Comparison of ENCODE assay signal across 8 cellular contexts in genomic region chr17:38509008-38509771, GRCh38.
DNase-seq lines count a peak whose midpoint lies in the region; ATAC-seq and TF ChIP-seq lines count a peak whose summit lies in the region.

No MANE protein-coding gene starts in this region.

- H2AFZ ChIP-seq in DND-41 (ENCODE audit: low read depth, low read length) = no peak overlapping the region

- H3K4me3 ChIP-seq in DND-41 (ENCODE audit: low read depth in 1 of 2, low read length in 2 of 2) = no peak overlapping the region

- H3K36me3 ChIP-seq in DND-41 (ENCODE audit: insufficient read depth, low read length) = peaks cover 34% of the 10 kb centered on the region

- no peaks in the 10 kb centered on the region for H3K79me2 ChIP-seq in DND-41 (ENCODE audit: insufficient read depth, low read length)

- H3K4me2 ChIP-seq in DND-41 (ENCODE audit: insufficient read depth, low read length) = no peak overlapping the region

- no peak overlapping the region for H3K9ac ChIP-seq in DND-41 (ENCODE audit: low read depth, low read length)

- no peak overlapping the region for H3K27ac ChIP-seq in DND-41 (ENCODE audit: low read length)
- H3K27ac ChIP-seq in cingulate gyrus (ENCODE audit: low read depth, low read length) = peak overlapping the region; percentile 29

- no peaks in the 10 kb centered on the region; the same call in 1 of the 2 replicates for H4K20me1 ChIP-seq in DND-41 (ENCODE audit: insufficient read depth, low read length)

- TF ChIP-seq CTCF in DND-41 (IDR thresholded peaks at IDR 0.05; ENCODE audit: borderline replicate concordance, extremely low read depth, low read length, poor library complexity, severe bottlenecking) = peak; percentile 28

- no peaks in the 10 kb centered on the region for H3K27me3 ChIP-seq in DND-41 (ENCODE audit: insufficient read depth, low read length, poor library complexity)

- no peaks in the 10 kb centered on the region for H3K9me3 ChIP-seq in DND-41 (ENCODE audit: insufficient read depth, low read length, severe bottlenecking)

- ATAC-seq in DND-41 (ENCODE audit: insufficient read depth, low read depth) (no peak), HG03378 (IDR thresholded peaks at IDR 0.05; ENCODE audit: unreplicated experiment) (no peak), GM21576 (IDR thresholded peaks at IDR 0.05; ENCODE audit: unreplicated experiment) (no peak)

- DNase-seq in DND-41 = peak; percentile 27
- peak; percentile 45 for DNase-seq in M059J (ENCODE audit: low read depth)
- peak; percentile 90 for DNase-seq in activated CD4-positive, alpha-beta T cell treated with anti-CD3 and anti-CD28 coated beads for 48 hours
- peak; percentile 96 for DNase-seq in left kidney (ENCODE audit: low read depth, low spot score)
- DNase-seq in stimulated activated CD4-positive, alpha-beta T cell treated with anti-CD3 and anti-CD28 coated beads, Interleukin-4, amount 100 ng/mL, for 4 hours = peak; percentile 70

- no peaks in the 10 kb centered on the region for H3K4me1 ChIP-seq in DND-41 (ENCODE audit: insufficient read depth, low read length)

Comparison
In these comparisons a context has a peak if more than half of its experiments do, and no peak if none do; other contexts are left out.
1. DNase-seq: peak in every context shown above with its lines; median percentile 96 in left kidney; 90 in activated CD4-positive, alpha-beta T cell treated with anti-CD3 and anti-CD28 coated beads for 48 hours; 70 in stimulated activated CD4-positive, alpha-beta T cell treated with anti-CD3 and anti-CD28 coated beads, Interleukin-4, amount 100 ng/mL, for 4 hours; 45 in M059J; 27 in DND-41.